ENCODE assay signal across 1 cellular context in the genomic region with DNA sequence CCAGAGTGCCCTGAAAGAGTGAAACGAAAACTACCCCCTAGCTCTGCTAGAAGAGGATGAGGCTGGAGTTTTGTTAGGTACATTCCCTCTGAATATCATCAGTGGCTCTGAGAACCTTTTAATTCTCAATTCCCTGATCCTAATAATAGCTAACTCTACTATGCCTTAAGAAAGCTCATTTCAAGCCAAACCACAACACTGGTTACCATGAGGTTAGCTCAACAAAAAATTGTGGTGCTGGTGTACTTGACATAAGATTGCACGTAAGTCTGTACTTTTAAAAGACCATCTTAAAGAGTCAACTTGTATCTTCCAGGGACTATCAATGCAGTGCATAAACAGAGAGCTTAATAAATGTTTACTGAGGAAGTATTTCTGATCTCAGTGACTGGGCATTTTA.
TF ChIP-seq lines count a peak whose summit lies in the region.

No MANE protein-coding gene starts in this region.

TF ChIP-seq in H1, 55 proteins besides CTCF, POLR2A, EP300 and RAD21 (continued from another document):
- TF ChIP-seq CHD7 (IDR thresholded peaks at IDR 0.05; ENCODE audit: insufficient replicate concordance, low read length) (no peak), CREB1 (IDR thresholded peaks at IDR 0.05) (no peak), FOSL1 (IDR thresholded peaks at IDR 0.05; ENCODE audit: insufficient read depth, low read depth, low read length) (no peak)
